In genomic region chr2:208982831-208983230, GRCh38 we compare ENCODE assay signal across 21 cellular contexts.
DNase-seq lines count a peak whose midpoint lies in the region; ATAC-seq and TF ChIP-seq lines count a peak whose summit lies in the region.
"Had no signal": no experiment of that assay in that cellular context is flagged by ENCODE, and none has a peak within 500 bp of the region (broad histone marks: within the 10 kb centered on the region; RNA-seq: fewer than 3 reads in every experiment).

No MANE protein-coding gene starts in this region.

- peak; percentile 56 for DNase-seq in RWPE1 (ENCODE audit: low spot score)
- DNase-seq in epithelial cell of esophagus (ENCODE audit: low read depth), result peak; percentile 90
- no peak for DNase-seq in mesothelial cell of epicardium (ENCODE audit: low spot score in 2 of 2, unreplicated experiment in 2 of 2)
- no peak for DNase-seq in HUDEP-2 (lab: John Stamatoyannopoulos, UW; ENCODE audit: unreplicated experiment in 76 of 76)
- no peak for DNase-seq in Peyer's patch
- DNase-seq in gastrocnemius medialis, result no peak
- DNase-seq: EL, GF-D8, MM.1S, NCI-H1092, NCI-H1436 treated with DMSO at 0.1 percent for 48 hours, NCI-H1930, NCI-H345, NCI-H524 treated with DMSO at 0.1 percent for 48 hours, NCI-H82 had no signal

- H3K36me3 ChIP-seq in Peyer's patch, result no peaks in the 10 kb centered on the region
- no peaks in the 10 kb centered on the region for H3K36me3 ChIP-seq in gastrocnemius medialis

- H3K9me3 ChIP-seq in Peyer's patch, result no peaks in the 10 kb centered on the region
- no peaks in the 10 kb centered on the region for H3K9me3 ChIP-seq in gastrocnemius medialis

- POLR2A ChIA-PET in RWPE1 (lab: Yijun Ruan, JAX; ENCODE audit: low non-redundant PET), result no interaction called here

- no peaks in the 10 kb centered on the region for H3K27me3 Mint-ChIP-seq in mesothelial cell of epicardium (ENCODE audit: low read depth)

- H3K4me3 Mint-ChIP-seq in mesothelial cell of epicardium, result no peak overlapping the region
- H3K4me3 Mint-ChIP-seq: CD14-positive monocyte had no signal

- no peaks in the 10 kb centered on the region for H3K36me3 Mint-ChIP-seq in mesothelial cell of epicardium
- H3K36me3 Mint-ChIP-seq: CD14-positive monocyte had no signal

- intact Hi-C loops in gastrocnemius medialis (cut with DNase I; ENCODE audit: low total_unique reads), result no loop called here

- TF ChIP-seq POLR2A in Peyer's patch (IDR thresholded peaks at IDR 0.05) (no peak), gastrocnemius medialis (IDR thresholded peaks at IDR 0.05) (no peak)

- CTCF ChIA-PET in RWPE1 (lab: Yijun Ruan, JAX), result no interaction called here

- peaks cover under 1% of the 10 kb centered on the region for H3K9me3 Mint-ChIP-seq in mesothelial cell of epicardium

- no peak for TF ChIP-seq CTCF in 22Rv1 (IDR thresholded peaks at IDR 0.05)
- TF ChIP-seq CTCF in RWPE1 (conservative IDR thresholded peaks at IDR 0.05; ENCODE audit: low read depth), result no peak
- TF ChIP-seq CTCF in epithelial cell of esophagus (IDR thresholded peaks at IDR 0.05; ENCODE audit: insufficient read depth, low read depth, low read length, missing control alignments), result no peak
- TF ChIP-seq CTCF in mesothelial cell of epicardium (IDR thresholded peaks at IDR 0.05; ENCODE audit: unreplicated experiment), result no peak
- no peak for TF ChIP-seq CTCF in Peyer's patch (IDR thresholded peaks at IDR 0.05)
- TF ChIP-seq CTCF in gastrocnemius medialis (IDR thresholded peaks at IDR 0.05 in 4 of 5, conservative IDR thresholded peaks at IDR 0.05 in 1 of 5), result no peak

- H3K4me1 ChIP-seq in Peyer's patch (no peaks in the 10 kb centered on the region), gastrocnemius medialis (no peaks in the 10 kb centered on the region)

- peaks cover 37% of the 10 kb centered on the region for H3K4me1 Mint-ChIP-seq in mesothelial cell of epicardium
- H3K4me1 Mint-ChIP-seq: CD14-positive monocyte had no signal

- peak overlapping the region; percentile 89 for H3K27ac Mint-ChIP-seq in mesothelial cell of epicardium
- H3K27ac Mint-ChIP-seq: CD14-positive monocyte had no signal

- H3K27me3 ChIP-seq in Peyer's patch (no peaks in the 10 kb centered on the region), gastrocnemius medialis (no peaks in the 10 kb centered on the region)

- ATAC-seq in HG03159 (IDR thresholded peaks at IDR 0.05; ENCODE audit: unreplicated experiment) (no peak), gastrocnemius medialis (no peak)
- ATAC-seq: K562, Panc1, Right ventricle myocardium inferior had no signal

- H3K4me3 ChIP-seq in epithelial cell of esophagus (ENCODE audit: low read length) (no peak overlapping the region), Peyer's patch (no peak overlapping the region), gastrocnemius medialis (no peak overlapping the region)
- H3K4me3 ChIP-seq: K562 had no signal

- H3K27ac ChIP-seq in 22Rv1 (peak overlapping the region; percentile 74), RWPE1 (peak overlapping the region; percentile 73), Peyer's patch (no peak overlapping the region), gastrocnemius medialis (no peak overlapping the region)

- in situ Hi-C loops in gastrocnemius medialis (cut with MboI; ENCODE audit: low sequenced_read_pairs in 4 of 4), result no loop called here

Comparison
In these comparisons a context has a peak if more than half of its experiments do, and no peak if none do; other contexts are left out.
1. H3K27ac ChIP-seq: peak in 22Rv1 (single experiment) and RWPE1 (single experiment); none in Peyer's patch (0 of 4) and gastrocnemius medialis (0 of 4).
2. DNase-seq: peak in RWPE1 (single experiment) and epithelial cell of esophagus (single experiment); none in mesothelial cell of epicardium (0 of 2), HUDEP-2 (0 of 76), Peyer's patch (0 of 3) and gastrocnemius medialis (0 of 2).